In the genomic region with DNA sequence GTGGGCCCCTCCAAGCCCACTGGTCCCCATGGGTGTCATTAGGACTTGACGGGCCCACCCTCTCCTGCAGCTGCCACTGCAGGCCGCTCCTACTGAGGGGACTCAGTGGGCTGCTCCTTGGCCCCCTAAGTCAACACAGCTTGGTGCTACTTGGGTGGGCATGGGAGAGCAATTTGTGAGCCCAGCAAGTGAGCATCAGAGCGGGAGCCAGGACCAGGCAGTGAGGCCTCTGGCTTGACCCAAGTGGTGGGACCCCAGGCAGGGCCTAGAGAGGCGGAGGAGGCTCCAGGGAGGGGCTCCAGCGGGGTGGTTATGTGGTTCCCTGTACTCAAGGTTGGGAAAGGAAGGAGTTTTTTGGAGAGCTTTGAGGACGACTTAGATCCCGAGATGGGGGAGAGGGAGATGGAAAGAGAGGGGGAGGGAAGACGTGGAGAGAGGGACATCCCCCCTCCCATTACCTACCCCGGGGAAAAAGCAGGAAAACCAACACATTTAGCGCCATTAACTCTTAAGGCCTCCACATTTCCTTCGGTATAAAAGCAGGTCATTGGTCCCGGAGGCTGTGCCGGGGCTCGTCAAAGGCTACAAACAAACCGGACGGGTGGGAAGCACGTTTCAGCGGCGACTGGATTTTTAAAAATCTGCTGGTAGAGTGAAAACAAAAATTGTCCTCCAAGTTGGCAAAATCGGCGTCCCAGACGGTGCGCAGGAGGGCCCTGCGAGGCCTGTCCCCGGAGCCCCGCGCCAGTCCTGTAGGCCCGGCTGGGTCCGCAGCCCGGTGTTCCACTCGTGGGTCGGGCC, we compare ENCODE assay signal across 17 cellular contexts. TPM values are rescaled to one million over a fixed set of nuclear protein-coding genes. Genes with fewer than 3 reads are reported as not detected.
A peak's percentile ranks its signal among the peaks of the same experiment; 100 is the strongest.
DNase-seq lines count a peak whose midpoint lies in the region; ATAC-seq, FAIRE-seq and TF ChIP-seq lines count a peak whose summit lies in the region.
"Had no signal": no experiment of that assay in that cellular context is flagged by ENCODE, and none has a peak within 500 bp of the region (broad histone marks: within the 10 kb centered on the region; RNA-seq: fewer than 3 reads in every experiment).

No MANE protein-coding gene starts in this region.

- no peaks in the 10 kb centered on the region for H3K9me1 ChIP-seq in endothelial cell of umbilical vein (replicated peaks; ENCODE audit: control insufficient read depth, extremely low read depth, insufficient read depth, low read length)

- no peaks in the 10 kb centered on the region for H4K20me1 ChIP-seq in endothelial cell of umbilical vein (replicated peaks; ENCODE audit: control insufficient read depth, extremely low read depth, insufficient read depth, low read length)

- no TSS peak for BruUV-seq in endothelial cell of umbilical vein (replicated peaks; lab: Mats Ljungman, UMichigan)

- no peak overlapping the region for H3K27ac Mint-ChIP-seq in nephron progenitor cell

- H3K36me3 Mint-ChIP-seq in nephron progenitor cell (ENCODE audit: low read depth) = no peaks in the 10 kb centered on the region

- DNase-seq in RWPE2 (ENCODE audit: low spot score) (peak; percentile 35), endothelial cell of umbilical vein (ENCODE audit: low read depth, low spot score) (peak; percentile 63), nephron progenitor cell (no peak), thoracic aorta (ENCODE audit: low spot score) (no peak), SIG-M5 treated with dmso at 0.1 percent for 504 hours (lab: John Stamatoyannopoulos, UW; ENCODE audit: unreplicated experiment) (no peak), NCI-H2196 (lab: John Stamatoyannopoulos, UW; ENCODE audit: unreplicated experiment) (no peak)
- DNase-seq: activated gamma-delta T cell treated with Interleukin-2 at 50 U/mL for 16 hours, amygdala, BE2C, Calu3, NCI-H2029 treated with DMSO at 0.1 percent for 48 hours, NCI-H526 treated with DMSO at 0.1 percent for 48 hours, SJCRH30 had no signal

- H3K79me2 ChIP-seq in endothelial cell of umbilical vein (ENCODE audit: control insufficient read depth, insufficient read depth, low read length) = peaks cover 31% of the 10 kb centered on the region

- dilution Hi-C loops in endothelial cell of umbilical vein (cut with MboI; ENCODE audit: extremely low pct_ligation_motif_present, low sequenced_read_pairs) = loop anchor here (25.0 kb wide), 1 partner anchor 494 kb away; no protein-coding TSS in a partner anchor

- H3K27me3 ChIP-seq in RWPE2 (ENCODE audit: insufficient read depth, poor library complexity, severe bottlenecking) (no peaks in the 10 kb centered on the region), endothelial cell of umbilical vein (ENCODE audit: control insufficient read depth in 2 of 2, insufficient read depth in 2 of 2, low read length in 2 of 2) (no peaks in the 10 kb centered on the region), thoracic aorta (replicated peaks; ENCODE audit: insufficient read depth) (no peaks in the 10 kb centered on the region)
- H3K27me3 ChIP-seq: BE2C, SJCRH30 had no signal

- intact Hi-C loops in endothelial cell of umbilical vein (cut with micrococcal nuclease) = loop anchor here (5.0 to 10.0 kb wide), 3 partner anchors 409 to 1446 kb away; a partner anchor contains a TSS

- H3K36me3 ChIP-seq in RWPE2 (ENCODE audit: low read depth) = no peaks in the 10 kb centered on the region
- no peaks in the 10 kb centered on the region for H3K36me3 ChIP-seq in endothelial cell of umbilical vein (ENCODE audit: control insufficient read depth in 2 of 2, extremely low read depth in 1 of 2, insufficient read depth in 2 of 2, low read length in 2 of 2)
- H3K36me3 ChIP-seq in thoracic aorta = peaks cover 13% of the 10 kb centered on the region
- H3K36me3 ChIP-seq: BE2C, SJCRH30 had no signal

- H3K27me3 Mint-ChIP-seq in nephron progenitor cell (ENCODE audit: low read depth, poor library complexity) = peaks cover 26% of the 10 kb centered on the region

- FAIRE-seq in endothelial cell of umbilical vein (lab: Jason Lieb, UNC) = peak; percentile 79

- no peak overlapping the region for H3K4me3 ChIP-seq in RWPE2 (ENCODE audit: severe bottlenecking)
- no peak overlapping the region for H3K4me3 ChIP-seq in endothelial cell of umbilical vein (replicated peaks in 1 of 3; ENCODE audit: insufficient read depth in 1 of 3, low read depth in 1 of 3, low read length in 3 of 3)
- peak overlapping the region; percentile 81 for H3K4me3 ChIP-seq in thoracic aorta
- H3K4me3 ChIP-seq: SJCRH30 had no signal

- no peaks in the 10 kb centered on the region for H3K9me3 Mint-ChIP-seq in nephron progenitor cell

- peak overlapping the region; percentile 39 for H2AFZ ChIP-seq in endothelial cell of umbilical vein (ENCODE audit: low read depth, low read length)

- H3K4me1 ChIP-seq in RWPE2 (ENCODE audit: insufficient read depth, poor library complexity, severe bottlenecking) (no peaks in the 10 kb centered on the region), endothelial cell of umbilical vein (ENCODE audit: control insufficient read depth, extremely low read depth, insufficient read depth, low read length) (peaks cover 39% of the 10 kb centered on the region), thoracic aorta (ENCODE audit: control insufficient read depth in 1 of 2, low read depth in 2 of 2) (peaks cover 0 to 69% of the 10 kb centered on the region in 2 donors)
- H3K4me1 ChIP-seq: BE2C, SJCRH30 had no signal

- ATAC-seq in RWPE2 (ENCODE audit: low read depth) = no peak
- no peak for ATAC-seq in thoracic aorta (ENCODE audit: insufficient number of reproducible peaks, low FRiP score, low read depth)
- no peak for ATAC-seq in GM18520 (IDR thresholded peaks at IDR 0.05; ENCODE audit: unreplicated experiment)
- ATAC-seq in GM21423 (IDR thresholded peaks at IDR 0.05; ENCODE audit: unreplicated experiment) = no peak

- TF ChIP-seq POLR2A in endothelial cell of umbilical vein (IDR thresholded peaks at IDR 0.05; ENCODE audit: low read depth, low read length) = no peak

- H3K9me3 ChIP-seq in RWPE2 (ENCODE audit: severe bottlenecking) (no peaks in the 10 kb centered on the region), endothelial cell of umbilical vein (replicated peaks; ENCODE audit: control insufficient read depth, insufficient read depth, low read length) (no peaks in the 10 kb centered on the region), thoracic aorta (no peaks in the 10 kb centered on the region)
- H3K9me3 ChIP-seq: BE2C, SJCRH30 had no signal

- H3K27ac ChIP-seq in RWPE2 (ENCODE audit: poor library complexity, severe bottlenecking) (no peak overlapping the region), endothelial cell of umbilical vein (ENCODE audit: insufficient read depth, low read depth, low read length) (peak overlapping the region; percentile 6), thoracic aorta (peak overlapping the region; percentile 97 to 98)
- H3K27ac ChIP-seq: epithelial cell of prostate, SJCRH30 had no signal

- H3K9ac ChIP-seq in endothelial cell of umbilical vein (replicated peaks; ENCODE audit: extremely low read depth, insufficient read depth, low read length) = peak overlapping the region; percentile 1

- peak overlapping the region; percentile 69 for H3K4me3 Mint-ChIP-seq in nephron progenitor cell

- no peak for TF ChIP-seq CTCF in RWPE2 (IDR thresholded peaks at IDR 0.05; ENCODE audit: poor library complexity, severe bottlenecking)
- no peak for TF ChIP-seq CTCF in endothelial cell of umbilical vein (IDR thresholded peaks at IDR 0.05; ENCODE audit: extremely low read depth in 1 of 2, insufficient read depth in 1 of 2, low read depth in 1 of 2, low read length in 2 of 2)
- no peak for TF ChIP-seq CTCF in nephron progenitor cell (IDR thresholded peaks at IDR 0.05)
- TF ChIP-seq CTCF in thoracic aorta (IDR thresholded peaks at IDR 0.05) = no peak

- CTCF ChIA-PET in endothelial cell of umbilical vein (lab: Charles Lee) = interaction anchor here (1.4 to 2.2 kb wide), 4 partner anchors 69 to 488 kb away, joined by 3 to 12 read pairs (median 8); no protein-coding TSS in a partner anchor

- peaks cover 62% of the 10 kb centered on the region for H3K4me1 Mint-ChIP-seq in nephron progenitor cell

- POLR2A ChIA-PET in endothelial cell of umbilical vein (lab: Charles Lee) = no interaction called here

- H3K4me2 ChIP-seq in endothelial cell of umbilical vein (ENCODE audit: insufficient read depth, low read length) = peak overlapping the region; percentile 40

TF ChIP-seq in endothelial cell of umbilical vein, 7 proteins besides CTCF, POLR2A, EP300 and RAD21:
- TF ChIP-seq GATA2 (IDR thresholded peaks at IDR 0.05; ENCODE audit: insufficient read depth, insufficient read length, low read depth, low read length) (no peak), MYC (IDR thresholded peaks at IDR 0.05; ENCODE audit: low read depth, low read length) (no peak), EZH2 (IDR thresholded peaks at IDR 0.05; ENCODE audit: borderline replicate concordance, low read depth, low read length, severe bottlenecking) (no peak)
- TF ChIP-seq, protein P1, sequence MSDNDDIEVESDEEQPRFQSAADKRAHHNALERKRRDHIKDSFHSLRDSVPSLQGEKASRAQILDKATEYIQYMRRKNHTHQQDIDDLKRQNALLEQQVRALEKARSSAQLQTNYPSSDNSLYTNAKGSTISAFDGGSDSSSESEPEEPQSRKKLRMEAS (IDR thresholded peaks at IDR 0.05; ENCODE audit: insufficient read depth, insufficient read length) = no peak

RNA-seq across cellular contexts. Expression of a gene that starts 8.8 kb away (rescaled TPM):
- total RNA-seq in endothelial cell of umbilical vein (15.9 and 16.4 TPM in 2 replicates), thoracic aorta (100 to 1,000 TPM; 103 to 109 TPM)
- polyA plus RNA-seq in endothelial cell of umbilical vein = 6.4 and 7.2 TPM in 2 replicates
- polyA plus RNA-seq in endothelial cell of umbilical vein (2011; cell fraction: cytosol; rRNA removed) = 4.8 and 4.9 TPM in 2 replicates
- polyA plus RNA-seq in endothelial cell of umbilical vein (2011; cell fraction: nucleus; rRNA removed) = 7.4 and 11.8 TPM in 2 replicates
- polyA plus RNA-seq in endothelial cell of umbilical vein (2012) = 3.0 and 4.0 TPM in 2 replicates
- 5.5 and 6.8 TPM in 2 replicates for polyA minus RNA-seq in endothelial cell of umbilical vein
- polyA minus RNA-seq in endothelial cell of umbilical vein (2011; cell fraction: cytosol; rRNA and poly(A)+ RNA removed) = 23.5 TPM
- 8.4 and 8.6 TPM in 2 replicates for polyA minus RNA-seq in endothelial cell of umbilical vein (2011; cell fraction: nucleus; rRNA and poly(A)+ RNA removed)
- total RNA-seq: T-helper 2 cell treated with Interferon-gamma antibody and Interleukin-4, amounts not matched to agents 100 ng/mL and 5 ng/mL, for 36 hours had no signal

Comparison
In these comparisons a context has a peak if more than half of its experiments do, and no peak if none do; other contexts are left out.
1. DNase-seq: peak in RWPE2 (single experiment) and endothelial cell of umbilical vein (single experiment); none in nephron progenitor cell (single experiment), thoracic aorta (single experiment), SIG-M5 treated with dmso at 0.1 percent for 504 hours (single experiment) and NCI-H2196 (single experiment).